1 cellular context compared by ENCODE assay signal in genomic region chr10:97046426-97047072, GRCh38.
TF ChIP-seq lines count a peak whose summit lies in the region.

No MANE protein-coding gene starts in this region.

TF ChIP-seq in GM23338, 12 proteins besides CTCF, POLR2A, EP300 and RAD21 (continued from another document):
- TF ChIP-seq, protein P1, sequence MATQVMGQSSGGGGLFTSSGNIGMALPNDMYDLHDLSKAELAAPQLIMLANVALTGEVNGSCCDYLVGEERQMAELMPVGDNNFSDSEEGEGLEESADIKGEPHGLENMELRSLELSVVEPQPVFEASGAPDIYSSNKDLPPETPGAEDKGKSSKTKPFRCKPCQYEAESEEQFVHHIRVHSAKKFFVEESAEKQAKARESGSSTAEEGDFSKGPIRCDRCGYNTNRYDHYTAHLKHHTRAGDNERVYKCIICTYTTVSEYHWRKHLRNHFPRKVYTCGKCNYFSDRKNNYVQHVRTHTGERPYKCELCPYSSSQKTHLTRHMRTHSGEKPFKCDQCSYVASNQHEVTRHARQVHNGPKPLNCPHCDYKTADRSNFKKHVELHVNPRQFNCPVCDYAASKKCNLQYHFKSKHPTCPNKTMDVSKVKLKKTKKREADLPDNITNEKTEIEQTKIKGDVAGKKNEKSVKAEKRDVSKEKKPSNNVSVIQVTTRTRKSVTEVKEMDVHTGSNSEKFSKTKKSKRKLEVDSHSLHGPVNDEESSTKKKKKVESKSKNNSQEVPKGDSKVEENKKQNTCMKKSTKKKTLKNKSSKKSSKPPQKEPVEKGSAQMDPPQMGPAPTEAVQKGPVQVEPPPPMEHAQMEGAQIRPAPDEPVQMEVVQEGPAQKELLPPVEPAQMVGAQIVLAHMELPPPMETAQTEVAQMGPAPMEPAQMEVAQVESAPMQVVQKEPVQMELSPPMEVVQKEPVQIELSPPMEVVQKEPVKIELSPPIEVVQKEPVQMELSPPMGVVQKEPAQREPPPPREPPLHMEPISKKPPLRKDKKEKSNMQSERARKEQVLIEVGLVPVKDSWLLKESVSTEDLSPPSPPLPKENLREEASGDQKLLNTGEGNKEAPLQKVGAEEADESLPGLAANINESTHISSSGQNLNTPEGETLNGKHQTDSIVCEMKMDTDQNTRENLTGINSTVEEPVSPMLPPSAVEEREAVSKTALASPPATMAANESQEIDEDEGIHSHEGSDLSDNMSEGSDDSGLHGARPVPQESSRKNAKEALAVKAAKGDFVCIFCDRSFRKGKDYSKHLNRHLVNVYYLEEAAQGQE (IDR thresholded peaks at IDR 0.05; ENCODE audit: unreplicated experiment) = no peak
- TF ChIP-seq ZNF462 (CRISPR knock-in tag; IDR thresholded peaks at IDR 0.05) (no peak), CREB1 (CRISPR knock-in tag; IDR thresholded peaks at IDR 0.05; ENCODE audit: low read depth) (no peak), ZNF331 (CRISPR knock-in tag; IDR thresholded peaks at IDR 0.05; ENCODE audit: low read depth) (no peak)
